In genomic region chr12:99600388-99600787, GRCh38 we compare ENCODE assay signal across 13 cellular contexts. TPM values are rescaled to one million over a fixed set of nuclear protein-coding genes. Genes with fewer than 3 reads are reported as not detected.
DNase-seq lines count a peak whose midpoint lies in the region; ATAC-seq and TF ChIP-seq lines count a peak whose summit lies in the region.
"Had no signal": no experiment of that assay in that cellular context is flagged by ENCODE, and none has a peak within 500 bp of the region (broad histone marks: within the 10 kb centered on the region; RNA-seq: fewer than 3 reads in every experiment).

No MANE protein-coding gene starts in this region.

- H3K4me1 ChIP-seq in heart left ventricle = no peaks in the 10 kb centered on the region

- H2AFZ ChIP-seq in SU-DHL-6 (ENCODE audit: low read depth, low read length, severe bottlenecking) = no peak overlapping the region

- H3K4me2 ChIP-seq in SU-DHL-6 (ENCODE audit: low read depth, low read length, poor library complexity, severe bottlenecking) = peak overlapping the region; percentile 10

- DNase-seq in HPDE6-E6E7 (ENCODE audit: extremely low spot score) (no peak), AG08395 (ENCODE audit: low spot score) (no peak), heart left ventricle (no peak)
- DNase-seq in activated CD4-positive, alpha-beta T cell treated with anti-CD3 and anti-CD28 coated beads, Interleukin-2, amount 10 ng/mL, durations not matched to agents 24 days and 14 days = no peak
- DNase-seq: foreskin fibroblast, T-cell had no signal

- H3K79me2 ChIP-seq in SU-DHL-6 (ENCODE audit: insufficient read depth, low read length) = no peaks in the 10 kb centered on the region

- H3K9me2 ChIP-seq in SU-DHL-6 (replicated peaks; ENCODE audit: insufficient read depth, low read length) = no peaks in the 10 kb centered on the region

- H3K36me3 ChIP-seq in SU-DHL-6 (ENCODE audit: low read length) = no peaks in the 10 kb centered on the region
- H3K36me3 ChIP-seq in heart left ventricle = no peaks in the 10 kb centered on the region

- no peak for TF ChIP-seq CTCF in SU-DHL-6 (IDR thresholded peaks at IDR 0.05; ENCODE audit: insufficient read depth, low read length, poor library complexity, severe bottlenecking)
- no peak for TF ChIP-seq CTCF in heart left ventricle (IDR thresholded peaks at IDR 0.05)

- no peak overlapping the region for H3K4me3 Mint-ChIP-seq in activated CD4-positive, alpha-beta T cell treated with anti-CD3 and anti-CD28 coated beads, Interleukin-2, amount 10 ng/mL, durations not matched to agents 24 days and 14 days
- H3K4me3 Mint-ChIP-seq: T-cell had no signal

- no peaks in the 10 kb centered on the region for H3K9me3 Mint-ChIP-seq in activated CD4-positive, alpha-beta T cell treated with anti-CD3 and anti-CD28 coated beads, Interleukin-2, amount 10 ng/mL, durations not matched to agents 24 days and 14 days

- no peaks in the 10 kb centered on the region for H3K9me3 ChIP-seq in SU-DHL-6 (ENCODE audit: insufficient read depth, low read length)
- H3K9me3 ChIP-seq in heart left ventricle = peaks cover 0 to 4% (median 0%) of the 10 kb centered on the region in 12 donors

- WGBS in heart left ventricle, 4 donors = 49 to 60% (median 55%) methylated on average over 5 of the region's 5 CpGs

- H3K27ac Mint-ChIP-seq in activated CD4-positive, alpha-beta T cell treated with anti-CD3 and anti-CD28 coated beads, Interleukin-2, amount 10 ng/mL, durations not matched to agents 24 days and 14 days = no peak overlapping the region
- H3K27ac Mint-ChIP-seq: T-cell had no signal

- intact Hi-C loops in activated CD4-positive, alpha-beta T cell treated with anti-CD3 and anti-CD28 coated beads, Interleukin-2, amount 10 ng/mL, durations not matched to agents 24 days and 14 days (cut with micrococcal nuclease) = no loop called here
- intact Hi-C loops in heart left ventricle (cut with DNase I) = no loop called here

- no peaks in the 10 kb centered on the region for H4K20me1 ChIP-seq in SU-DHL-6 (ENCODE audit: low read depth, low read length)

- H3K36me3 Mint-ChIP-seq in activated CD4-positive, alpha-beta T cell treated with anti-CD3 and anti-CD28 coated beads, Interleukin-2, amount 10 ng/mL, durations not matched to agents 24 days and 14 days (ENCODE audit: low read depth) = no peaks in the 10 kb centered on the region
- H3K36me3 Mint-ChIP-seq: T-cell had no signal

- no peak overlapping the region for H3K9ac ChIP-seq in SU-DHL-6 (ENCODE audit: low read length)

- no peak for TF ChIP-seq POLR2A in heart left ventricle (IDR thresholded peaks at IDR 0.05)

- H3K27ac ChIP-seq in SU-DHL-6 (ENCODE audit: low read depth, low read length) (peak overlapping the region; percentile 74), heart left ventricle (no peak overlapping the region)

- H3K4me1 Mint-ChIP-seq in activated CD4-positive, alpha-beta T cell treated with anti-CD3 and anti-CD28 coated beads, Interleukin-2, amount 10 ng/mL, durations not matched to agents 24 days and 14 days = no peaks in the 10 kb centered on the region
- H3K4me1 Mint-ChIP-seq: T-cell had no signal

- H3K4me3 ChIP-seq in SU-DHL-6 (ENCODE audit: insufficient read depth, low read length, poor library complexity, severe bottlenecking) (no peak overlapping the region), heart left ventricle (no peak overlapping the region)

- no peaks in the 10 kb centered on the region for H3K27me3 Mint-ChIP-seq in activated CD4-positive, alpha-beta T cell treated with anti-CD3 and anti-CD28 coated beads, Interleukin-2, amount 10 ng/mL, durations not matched to agents 24 days and 14 days
- H3K27me3 Mint-ChIP-seq: T-cell had no signal

- ATAC-seq in GM18519 (IDR thresholded peaks at IDR 0.05; ENCODE audit: low FRiP score, unreplicated experiment) (peak; percentile 72), GM21576 (IDR thresholded peaks at IDR 0.05; ENCODE audit: unreplicated experiment) (peak; percentile 75), HG03442 (IDR thresholded peaks at IDR 0.05; ENCODE audit: unreplicated experiment) (peak; percentile 81), heart left ventricle (no peak)
- ATAC-seq: HCT116, T-cell had no signal

- H3K27me3 ChIP-seq in SU-DHL-6 (ENCODE audit: low read length) (no peaks in the 10 kb centered on the region), heart left ventricle (no peaks in the 10 kb centered on the region)

- H3F3A ChIP-seq in SU-DHL-6 (ENCODE audit: insufficient read depth) = no peaks in the 10 kb centered on the region

RNA-seq across cellular contexts. Expression of gene GARIN6, which starts 47.2 kb away (rescaled TPM):
- not detected in 2 replicates for total RNA-seq in activated CD4-positive, alpha-beta T cell treated with anti-CD3 and anti-CD28 coated beads, Interleukin-2, amount 10 ng/mL, durations not matched to agents 24 days and 14 days
- not detected for total RNA-seq in heart left ventricle
- not detected for polyA plus RNA-seq in heart left ventricle
- total RNA-seq: cardiac septum, mesenteric fat pad, T-cell had no signal

Comparison
In these comparisons a context has a peak if more than half of its experiments do, and no peak if none do; other contexts are left out.
1. ATAC-seq: peak in GM18519 (single experiment), GM21576 (single experiment) and HG03442 (single experiment); none in heart left ventricle (0 of 4).